16 cellular contexts compared by ENCODE assay signal in genomic region chr17:67208232-67208631, GRCh38.
"Had no signal": no experiment of that assay in that cellular context is flagged by ENCODE, and none has a peak within 500 bp of the region (broad histone marks: within the 10 kb centered on the region; RNA-seq: fewer than 3 reads in every experiment).

No MANE protein-coding gene starts in this region.

- ATAC-seq: foreskin keratinocyte had no signal

- H3K27ac Mint-ChIP-seq: type B pancreatic cell had no signal

- H3K27ac ChIP-seq: esophagus squamous epithelium, foreskin keratinocyte, hepatocyte, sigmoid colon, skin epidermis, suprapubic skin, thyroid gland had no signal

- DNase-seq: central memory CD4-positive, alpha-beta T cell; esophagus squamous epithelium; foreskin keratinocyte; head of caudate nucleus; kidney glomerular epithelial cell; midbrain; nephron progenitor cell; posterior cingulate gyrus; sigmoid colon; stimulated activated CD4-positive, alpha-beta T cell treated with anti-CD3 and anti-CD28 coated beads, Interleukin-2, amount 100 ng/mL, for 24 hours; stimulated activated naive CD4-positive, alpha-beta T cell treated with Interleukin-2 at 50 U/mL for 16 hours had no signal

- H3K4me2 ChIP-seq: hepatocyte had no signal

- H3K4me1 Mint-ChIP-seq: nephron progenitor cell had no signal

- H3K27me3 Mint-ChIP-seq: type B pancreatic cell had no signal

- H3K36me3 ChIP-seq: suprapubic skin, thyroid gland had no signal

- H3K4me3 Mint-ChIP-seq: nephron progenitor cell, type B pancreatic cell had no signal

- H3K4me3 ChIP-seq: esophagus squamous epithelium, hepatocyte, sigmoid colon, skin epidermis, suprapubic skin, thyroid gland had no signal

- H2AFZ ChIP-seq: hepatocyte had no signal

- H3K9me3 ChIP-seq: esophagus squamous epithelium, sigmoid colon, suprapubic skin, thyroid gland had no signal

- H3K9me3 Mint-ChIP-seq: nephron progenitor cell, type B pancreatic cell had no signal

- H3K27me3 ChIP-seq: esophagus squamous epithelium, foreskin keratinocyte, hepatocyte, sigmoid colon, suprapubic skin, thyroid gland had no signal
